11 cellular contexts compared by ENCODE assay signal in the genomic region with DNA sequence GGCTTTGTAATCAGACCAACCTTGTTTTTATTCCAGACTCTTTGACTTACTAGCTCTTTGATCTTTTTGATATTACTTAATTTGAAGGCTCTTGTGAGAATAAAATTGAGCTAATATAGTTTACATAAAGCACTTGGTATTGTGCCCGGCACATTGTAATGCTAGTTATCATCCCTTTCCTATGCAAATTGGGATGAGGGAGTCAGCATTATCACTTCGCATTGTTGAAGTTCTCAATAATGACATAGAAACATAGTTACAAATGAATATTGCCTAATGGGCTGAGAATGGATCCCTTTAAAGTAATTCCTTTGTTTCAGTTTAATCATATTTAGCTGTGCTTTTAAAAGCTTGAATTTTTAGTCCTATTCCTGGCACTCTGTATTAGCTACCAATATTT. TPM values are rescaled to one million over a fixed set of nuclear protein-coding genes. Genes with fewer than 3 reads are reported as not detected.
DNase-seq lines count a peak whose midpoint lies in the region; ATAC-seq and TF ChIP-seq lines count a peak whose summit lies in the region.
"Had no signal": no experiment of that assay in that cellular context is flagged by ENCODE, and none has a peak within 500 bp of the region (broad histone marks: within the 10 kb centered on the region; RNA-seq: fewer than 3 reads in every experiment).

No MANE protein-coding gene starts in this region.

- H3K36me3 ChIP-seq in HAP-1 (replicated peaks) (peaks cover 15% of the 10 kb centered on the region), adipocyte (ENCODE audit: control insufficient read depth, insufficient read depth, low read length, severe bottlenecking) (peaks cover 19% of the 10 kb centered on the region), SJCRH30 (peaks cover 15% of the 10 kb centered on the region)

- DNase-seq in HAP-1 (ENCODE audit: low spot score in 2 of 2), result peak; percentile 32 to 54
- peak; percentile 2 for DNase-seq in adipocyte (ENCODE audit: low read depth)
- peak; percentile 18 for DNase-seq in fibroblast of the aortic adventitia (ENCODE audit: low read depth)
- no peak for DNase-seq in ACHN
- no peak for DNase-seq in SJCRH30
- DNase-seq: CD8-positive, alpha-beta T cell; COR-L47; DND-41; GDM1 had no signal

- no peak overlapping the region for H3K9ac ChIP-seq in adipocyte (ENCODE audit: low read length)

- H3K27me3 ChIP-seq in HAP-1 (ENCODE audit: low read depth) (no peaks in the 10 kb centered on the region), adipocyte (replicated peaks; ENCODE audit: control insufficient read depth, insufficient read depth, low read length) (no peaks in the 10 kb centered on the region), SJCRH30 (no peaks in the 10 kb centered on the region)

- in situ Hi-C loops in HAP-1 (cut with MboI; ENCODE audit: low sequenced_read_pairs), result no loop called here
- in situ Hi-C loops in ACHN (cut with HindIII; ENCODE audit: low pct_ligation_motif_present, low pct_unique_long_range_greater_than_20kb, low sequenced_read_pairs), result no loop called here

- H3K9me3 ChIP-seq in HAP-1 (no peaks in the 10 kb centered on the region), adipocyte (ENCODE audit: control insufficient read depth, low read length) (no peaks in the 10 kb centered on the region), SJCRH30 (replicated peaks) (no peaks in the 10 kb centered on the region)
- H3K9me3 ChIP-seq: A549 had no signal

- no peak for TF ChIP-seq CTCF in fibroblast of the aortic adventitia (IDR thresholded peaks at IDR 0.05; ENCODE audit: insufficient read depth, low read length)

- ATAC-seq in HG03460 (IDR thresholded peaks at IDR 0.05; ENCODE audit: unreplicated experiment), result no peak
- ATAC-seq: CD8-positive, alpha-beta T cell had no signal

- no peak overlapping the region for H3K27ac ChIP-seq in SJCRH30
- H3K27ac ChIP-seq: A549 had no signal

- H3K4me3 ChIP-seq in HAP-1 (no peak overlapping the region), adipocyte (ENCODE audit: low read length) (no peak overlapping the region), fibroblast of the aortic adventitia (ENCODE audit: low read depth, low read length) (no peak overlapping the region), SJCRH30 (no peak overlapping the region)
- H3K4me3 ChIP-seq: A549 had no signal

- H3K4me1 ChIP-seq in HAP-1 (peaks cover 12% of the 10 kb centered on the region), adipocyte (ENCODE audit: control insufficient read depth, insufficient read depth, low read length) (no peaks in the 10 kb centered on the region), SJCRH30 (no peaks in the 10 kb centered on the region)
- H3K4me1 ChIP-seq: A549 had no signal

RNA-seq across cellular contexts. Expression of a gene that starts 36.6 kb away (rescaled TPM):
- total RNA-seq in fibroblast of the aortic adventitia (ENCODE audit: low replicate concordance), result 81.3 and 107 TPM in 2 replicates
- total RNA-seq in SJCRH30 (2014; rRNA removed; shearing (Covaris generic)), result 195 and 216 TPM in 2 replicates

Comparison
In these comparisons a context has a peak if more than half of its experiments do, and no peak if none do; other contexts are left out.
1. DNase-seq: peak in HAP-1 (2 of 2), adipocyte (single experiment) and fibroblast of the aortic adventitia (single experiment); none in ACHN (single experiment) and SJCRH30 (0 of 2).